ENCODE assay signal across 12 cellular contexts in genomic region chr4:108611360-108611759, GRCh38. TPM values are rescaled to one million over a fixed set of nuclear protein-coding genes. Genes with fewer than 3 reads are reported as not detected.
DNase-seq lines count a peak whose midpoint lies in the region; ATAC-seq and TF ChIP-seq lines count a peak whose summit lies in the region.
"Had no signal": no experiment of that assay in that cellular context is flagged by ENCODE, and none has a peak within 500 bp of the region (broad histone marks: within the 10 kb centered on the region; RNA-seq: fewer than 3 reads in every experiment).

No MANE protein-coding gene starts in this region.

- peak overlapping the region; percentile 69 for H3K27ac Mint-ChIP-seq in CD4-positive, alpha-beta T cell
- no peak overlapping the region for H3K27ac Mint-ChIP-seq in CD14-positive monocyte
- H3K27ac Mint-ChIP-seq: activated CD8-positive, alpha-beta T cell treated with anti-CD3 and anti-CD28 coated beads, Interleukin-2, amount 10 ng/mL, durations not matched to agents 7 days and 5 days had no signal

- H3K4me3 Mint-ChIP-seq in CD4-positive, alpha-beta T cell, result peak overlapping the region; percentile 68
- no peak overlapping the region for H3K4me3 Mint-ChIP-seq in CD14-positive monocyte
- H3K4me3 Mint-ChIP-seq: activated CD8-positive, alpha-beta T cell treated with anti-CD3 and anti-CD28 coated beads, Interleukin-2, amount 10 ng/mL, durations not matched to agents 7 days and 5 days had no signal

- H3K9me3 Mint-ChIP-seq in CD4-positive, alpha-beta T cell, result peaks cover 2% of the 10 kb centered on the region
- H3K9me3 Mint-ChIP-seq in CD14-positive monocyte, result peaks cover 0 to 7% (median 5%) of the 10 kb centered on the region in 7 donors

- CTCF ChIA-PET in CD4-positive, alpha-beta T cell (lab: Charles Lee), result no interaction called here

- H3K4me1 Mint-ChIP-seq in CD4-positive, alpha-beta T cell (ENCODE audit: low read depth), result peaks cover 24% of the 10 kb centered on the region
- no peaks in the 10 kb centered on the region for H3K4me1 Mint-ChIP-seq in CD14-positive monocyte

- no peaks in the 10 kb centered on the region for H3K27me3 Mint-ChIP-seq in CD4-positive, alpha-beta T cell
- peaks cover 0 to 3% (median 0%) of the 10 kb centered on the region in 3 donors for H3K27me3 Mint-ChIP-seq in CD14-positive monocyte (ENCODE audit: low read depth in 3 of 3)

- TF ChIP-seq CTCF in CD4-positive, alpha-beta T cell (IDR thresholded peaks at IDR 0.05), result no peak
- TF ChIP-seq CTCF in foreskin keratinocyte (conservative IDR thresholded peaks at IDR 0.05) (peak; percentile 56), CD14-positive monocyte (IDR thresholded peaks at IDR 0.05) (no peak)

- no peak for DNase-seq in CD4-positive, alpha-beta T cell
- DNase-seq in SK-N-DZ (ENCODE audit: low spot score) (peak; percentile 1), foreskin keratinocyte (no peak), putamen (ENCODE audit: low spot score) (peak; percentile 53), NCI-H345 (lab: John Stamatoyannopoulos, UW) (no peak), CD14-positive monocyte (ENCODE audit: low spot score) (no peak)
- DNase-seq: activated CD8-positive, alpha-beta T cell treated with anti-CD3 and anti-CD28 coated beads, Interleukin-2, amount 10 ng/mL, durations not matched to agents 7 days and 5 days; DMS79; NCI-H146; T-helper 2 cell; tibial artery had no signal

- intact Hi-C loops in CD4-positive, alpha-beta T cell (cut with DNase I, micrococcal nuclease), result no loop called here
- intact Hi-C loops in CD14-positive monocyte (cut with micrococcal nuclease), result loop anchor here in 1 of 2 donors (10.0 kb wide), 1 partner anchor 823 kb away; the partner anchor contains the start of gene SEC24B

- H3K36me3 Mint-ChIP-seq in CD4-positive, alpha-beta T cell (ENCODE audit: low read depth), result peaks cover 41% of the 10 kb centered on the region
- H3K36me3 Mint-ChIP-seq in CD14-positive monocyte, result peaks cover 2 to 4% of the 10 kb centered on the region in 2 donors

- no peaks in the 10 kb centered on the region for H3K4me1 ChIP-seq in foreskin keratinocyte
- H3K4me1 ChIP-seq: tibial artery had no signal

- peak; percentile 68 for ATAC-seq in CD4-positive, alpha-beta T cell (ENCODE audit: poor library complexity)
- ATAC-seq in foreskin keratinocyte (peak; percentile 52), GM18873 (IDR thresholded peaks at IDR 0.05; ENCODE audit: low FRiP score, unreplicated experiment) (no peak)
- ATAC-seq: activated CD8-positive, alpha-beta T cell treated with anti-CD3 and anti-CD28 coated beads, Interleukin-2, amount 10 ng/mL, durations not matched to agents 7 days and 5 days had no signal

- POLR2A ChIA-PET in CD4-positive, alpha-beta T cell (lab: Charles Lee), result interaction anchor here (0.7 to 0.9 kb wide), 2 partner anchors 9 to 439 kb away, joined by 3 to 6 read pairs; partner anchors contain the start of gene RPL34

- no peaks in the 10 kb centered on the region for H3K9me3 ChIP-seq in CD4-positive, alpha-beta T cell (ENCODE audit: control insufficient read depth, low read length)

- no peak overlapping the region for H3K27ac ChIP-seq in CD4-positive, alpha-beta T cell (ENCODE audit: low read depth, low read length)
- H3K27ac ChIP-seq in foreskin keratinocyte, result no peak overlapping the region
- H3K27ac ChIP-seq: tibial artery had no signal

- no peaks in the 10 kb centered on the region for H3K27me3 ChIP-seq in CD4-positive, alpha-beta T cell (ENCODE audit: control insufficient read depth, insufficient read depth, low read length)
- no peaks in the 10 kb centered on the region for H3K27me3 ChIP-seq in foreskin keratinocyte
- H3K27me3 ChIP-seq: tibial artery had no signal

RNA-seq across cellular contexts. Expression of gene RPL34, which starts 9.0 kb away (rescaled TPM):
- 1,000 to 10,000 TPM; 3,283 to 3,551 TPM for total RNA-seq in CD4-positive, alpha-beta T cell
- 2,532 and 2,758 TPM in 2 replicates for polyA plus RNA-seq in SK-N-DZ (2014; cell fraction: cytosol; rRNA removed)
- 1,465 and 2,409 TPM in 2 replicates for polyA plus RNA-seq in SK-N-DZ (2014; cell fraction: nucleus; rRNA removed)
- 1,554 and 1,669 TPM in 2 replicates for total RNA-seq in foreskin keratinocyte
- polyA plus RNA-seq in foreskin keratinocyte (2,289 and 2,530 TPM in 2 replicates), CD14-positive monocyte (1,000 to 10,000 TPM; 1,490 to 1,519 TPM)

RNA-seq across cellular contexts. Expression of gene OSTC, which starts 39.0 kb away (rescaled TPM):
- 10 to 100 TPM; 21.8 to 25.5 TPM for total RNA-seq in CD4-positive, alpha-beta T cell
- 147 and 1,058 TPM in 2 replicates for polyA plus RNA-seq in SK-N-DZ (2014; cell fraction: cytosol; rRNA removed)
- polyA plus RNA-seq in SK-N-DZ (2014; cell fraction: nucleus; rRNA removed), result 69.8 and 107 TPM in 2 replicates
- 121 and 163 TPM in 2 replicates for total RNA-seq in foreskin keratinocyte
- 132 and 155 TPM in 2 replicates for polyA plus RNA-seq in foreskin keratinocyte
- 100 to 1,000 TPM; 149 to 156 TPM for polyA plus RNA-seq in CD14-positive monocyte

Comparison
In these comparisons a context has a peak if more than half of its experiments do, and no peak if none do; other contexts are left out.
1. DNase-seq: peak in SK-N-DZ (single experiment) and putamen (single experiment); none in CD4-positive, alpha-beta T cell (0 of 10), foreskin keratinocyte (0 of 2), NCI-H345 (single experiment) and CD14-positive monocyte (single experiment).